In genomic region chr11:67120881-67121710, GRCh38 we compare ENCODE assay signal across 8 cellular contexts. TPM values are rescaled to one million over a fixed set of nuclear protein-coding genes. Genes with fewer than 3 reads are reported as not detected.
DNase-seq lines count a peak whose midpoint lies in the region; ATAC-seq and TF ChIP-seq lines count a peak whose summit lies in the region.

No MANE protein-coding gene starts in this region.

- H3K36me3 ChIP-seq in CD4-positive, alpha-beta memory T cell (ENCODE audit: insufficient read depth, low read length) = peaks cover 4% of the 10 kb centered on the region
- peaks cover 7 to 10% of the 10 kb centered on the region in 2 experiments; a peak in 2 of 3 replicates for H3K36me3 ChIP-seq in HEK293 (ENCODE audit: control insufficient read depth in 2 of 2, insufficient read depth in 1 of 2, low read length in 2 of 2)
- peaks cover 2% of the 10 kb centered on the region for H3K36me3 ChIP-seq in neuron (ENCODE audit: insufficient read depth, low read length)

- peak overlapping the region; percentile 94 to 99 (median 97) for H3K4me3 Mint-ChIP-seq in CD4-positive, alpha-beta memory T cell

- POLR2A ChIA-PET in CD4-positive, alpha-beta memory T cell (lab: Charles Lee; ENCODE audit: partially characterized antibody) = no interaction called here
- POLR2A ChIA-PET in HEK293 (lab: Yijun Ruan, JAX) = interaction anchor here (0.6 kb wide), 1 partner anchor 351 kb away, joined by 3 read pairs; no protein-coding TSS in a partner anchor

- CTCF ChIA-PET in CD4-positive, alpha-beta memory T cell (lab: Charles Lee; ENCODE audit: partially characterized antibody) = no interaction called here
- CTCF ChIA-PET in HEK293 (lab: Yijun Ruan, JAX) = interaction anchor here (0.8 to 1.2 kb wide), 2 partner anchors 44 to 49 kb away, joined by 3 read pairs; no protein-coding TSS in a partner anchor

- TF ChIP-seq POLR2A in erythroblast (IDR thresholded peaks at IDR 0.05; ENCODE audit: low read length) = no peak

- H3K4me1 ChIP-seq in CD4-positive, alpha-beta memory T cell (ENCODE audit: insufficient read depth, low read length) = peaks cover 39% of the 10 kb centered on the region
- H3K4me1 ChIP-seq in HEK293 (ENCODE audit: control insufficient read depth, insufficient read depth, low read length) (no peaks in the 10 kb centered on the region; the same call in 1 of the 2 replicates), neuron (ENCODE audit: insufficient read depth, low read length) (peaks cover 26% of the 10 kb centered on the region)

- peaks cover 0 to 28% of the 10 kb centered on the region in 2 donors for H3K36me3 Mint-ChIP-seq in CD4-positive, alpha-beta memory T cell

- H2AFZ ChIP-seq in neuron (ENCODE audit: low read depth, low read length) = no peak overlapping the region

- intact Hi-C loops in CD4-positive, alpha-beta memory T cell (cut with micrococcal nuclease) = no loop called here

- H3K4me1 Mint-ChIP-seq in CD4-positive, alpha-beta memory T cell = peaks cover 15 to 40% (median 29%) of the 10 kb centered on the region in 4 donors

- no peaks in the 10 kb centered on the region for H3K27me3 ChIP-seq in CD4-positive, alpha-beta memory T cell (ENCODE audit: insufficient read depth, low read length)
- no peaks in the 10 kb centered on the region for H3K27me3 ChIP-seq in neuron (ENCODE audit: insufficient read depth, low read length)

- no peaks in the 10 kb centered on the region for H3K9me3 ChIP-seq in CD4-positive, alpha-beta memory T cell (ENCODE audit: control insufficient read depth in 1 of 2, low read length in 2 of 2)
- H3K9me3 ChIP-seq in HEK293 (ENCODE audit: control insufficient read depth, insufficient read depth, low read depth, low read length) = no peaks in the 10 kb centered on the region
- H3K9me3 ChIP-seq in neuron (ENCODE audit: low read length) = no peaks in the 10 kb centered on the region

- no peaks in the 10 kb centered on the region for H3K27me3 Mint-ChIP-seq in CD4-positive, alpha-beta memory T cell

- DNase-seq in CD4-positive, alpha-beta memory T cell = peak in 2 of 5 donors; percentile 3 to 10
- DNase-seq in erythroblast (lab: John Stamatoyannopoulos, UW) (peak; percentile 23 to 56), NCI-H1436 treated with DMSO at 0.1 percent for 48 hours (lab: John Stamatoyannopoulos, UW) (no peak)

- H3K27ac Mint-ChIP-seq in CD4-positive, alpha-beta memory T cell = peak overlapping the region; percentile 88 to 98 (median 96)

- peak overlapping the region; percentile 60 to 97 for H3K4me3 ChIP-seq in CD4-positive, alpha-beta memory T cell (ENCODE audit: low read length in 2 of 2)
- H3K4me3 ChIP-seq in HEK293 (ENCODE audit: low read depth, low read length) = peak overlapping the region; percentile 87
- peak overlapping the region; percentile 100 for H3K4me3 ChIP-seq in neuron (ENCODE audit: low read length)

- no peak for TF ChIP-seq CTCF in HEK293 (tag by site-specific recombination; IDR thresholded peaks at IDR 0.05)

- no peaks in the 10 kb centered on the region for H3K9me3 Mint-ChIP-seq in CD4-positive, alpha-beta memory T cell

- peak overlapping the region; percentile 63 for H3K27ac ChIP-seq in CD4-positive, alpha-beta memory T cell (ENCODE audit: low read depth, low read length)
- H3K27ac ChIP-seq in HEK293 (ENCODE audit: extremely low read depth, low read depth, low read length) = peak overlapping the region; percentile 14; the same call in 1 of the 2 replicates

- ATAC-seq in SK-N-SH treated with all-trans-retinoic acid at 6 μM for 48 hours (peak; percentile 15), HG02884 (IDR thresholded peaks at IDR 0.05; ENCODE audit: unreplicated experiment) (no peak), GM21360 (IDR thresholded peaks at IDR 0.05; ENCODE audit: unreplicated experiment) (no peak)

TF ChIP-seq in HEK293, 187 proteins besides CTCF, POLR2A, EP300 and RAD21 (continues in another document):
- TF ChIP-seq ZNF121 (tag by site-specific recombination; IDR thresholded peaks at IDR 0.05) = no peak
- TF ChIP-seq ZNF175 (tag by site-specific recombination; IDR thresholded peaks at IDR 0.05) = no peak
- TF ChIP-seq ZSCAN23 (tag by site-specific recombination; IDR thresholded peaks at IDR 0.05) = no peak
- no peak for TF ChIP-seq ZNF133 (tag by site-specific recombination; IDR thresholded peaks at IDR 0.05)
- no peak for TF ChIP-seq ZNF280D (tag by site-specific recombination; IDR thresholded peaks at IDR 0.05)
- peak; percentile 63; the same call in 1 of the 2 replicates for TF ChIP-seq PRDM1 (tag by site-specific recombination; IDR thresholded peaks at IDR 0.05)
- TF ChIP-seq ZNF23 (tag by site-specific recombination; IDR thresholded peaks at IDR 0.05; ENCODE audit: borderline replicate concordance) = no peak
- no peak for TF ChIP-seq KLF10 (tag by site-specific recombination; IDR thresholded peaks at IDR 0.05)
- TF ChIP-seq HOXD13 (CRISPR knock-in tag; IDR thresholded peaks at IDR 0.05; ENCODE audit: borderline replicate concordance) = no peak
- TF ChIP-seq ZNF146 (tag by site-specific recombination; IDR thresholded peaks at IDR 0.05) = no peak

TF ChIP-seq in SK-N-SH treated with all-trans-retinoic acid at 6 μM for 48 hours, 23 proteins besides CTCF, POLR2A, EP300 and RAD21:
- TF ChIP-seq, protein P1, sequence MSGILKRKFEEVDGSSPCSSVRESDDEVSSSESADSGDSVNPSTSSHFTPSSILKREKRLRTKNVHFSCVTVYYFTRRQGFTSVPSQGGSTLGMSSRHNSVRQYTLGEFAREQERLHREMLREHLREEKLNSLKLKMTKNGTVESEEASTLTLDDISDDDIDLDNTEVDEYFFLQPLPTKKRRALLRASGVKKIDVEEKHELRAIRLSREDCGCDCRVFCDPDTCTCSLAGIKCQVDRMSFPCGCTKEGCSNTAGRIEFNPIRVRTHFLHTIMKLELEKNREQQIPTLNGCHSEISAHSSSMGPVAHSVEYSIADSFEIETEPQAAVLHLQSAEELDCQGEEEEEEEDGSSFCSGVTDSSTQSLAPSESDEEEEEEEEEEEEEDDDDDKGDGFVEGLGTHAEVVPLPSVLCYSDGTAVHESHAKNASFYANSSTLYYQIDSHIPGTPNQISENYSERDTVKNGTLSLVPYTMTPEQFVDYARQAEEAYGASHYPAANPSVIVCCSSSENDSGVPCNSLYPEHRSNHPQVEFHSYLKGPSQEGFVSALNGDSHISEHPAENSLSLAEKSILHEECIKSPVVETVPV (CRISPR knock-in tag; IDR thresholded peaks at IDR 0.05) = no peak
TF ChIP-seq in SK-N-SH treated with all-trans-retinoic acid at 6 μM for 48 hours: peak in this region for 0.

RNA-seq across cellular contexts. Expression of gene KDM2A, which starts 2.0 kb away (rescaled TPM):
- 100 to 1,000 TPM; 193 to 200 TPM for total RNA-seq in CD4-positive, alpha-beta memory T cell
- 10 to 100 TPM; 14.0 to 17.3 TPM for polyA plus RNA-seq in CD4-positive, alpha-beta memory T cell
